ENCODE assay signal across 1 cellular context in genomic region chr10:67917169-67917568, GRCh38.
TF ChIP-seq lines count a peak whose summit lies in the region.

No MANE protein-coding gene starts in this region.

TF ChIP-seq in liver, 16 proteins besides CTCF, POLR2A, EP300 and RAD21:
- no peak for TF ChIP-seq FOXA1 (IDR thresholded peaks at IDR 0.05)
- TF ChIP-seq JUND (IDR thresholded peaks at IDR 0.05), result no peak
- TF ChIP-seq NR2F2 (IDR thresholded peaks at IDR 0.05), result no peak
- peak; percentile 63 for TF ChIP-seq YY1 (IDR thresholded peaks at IDR 0.05)
- TF ChIP-seq, protein P1, sequence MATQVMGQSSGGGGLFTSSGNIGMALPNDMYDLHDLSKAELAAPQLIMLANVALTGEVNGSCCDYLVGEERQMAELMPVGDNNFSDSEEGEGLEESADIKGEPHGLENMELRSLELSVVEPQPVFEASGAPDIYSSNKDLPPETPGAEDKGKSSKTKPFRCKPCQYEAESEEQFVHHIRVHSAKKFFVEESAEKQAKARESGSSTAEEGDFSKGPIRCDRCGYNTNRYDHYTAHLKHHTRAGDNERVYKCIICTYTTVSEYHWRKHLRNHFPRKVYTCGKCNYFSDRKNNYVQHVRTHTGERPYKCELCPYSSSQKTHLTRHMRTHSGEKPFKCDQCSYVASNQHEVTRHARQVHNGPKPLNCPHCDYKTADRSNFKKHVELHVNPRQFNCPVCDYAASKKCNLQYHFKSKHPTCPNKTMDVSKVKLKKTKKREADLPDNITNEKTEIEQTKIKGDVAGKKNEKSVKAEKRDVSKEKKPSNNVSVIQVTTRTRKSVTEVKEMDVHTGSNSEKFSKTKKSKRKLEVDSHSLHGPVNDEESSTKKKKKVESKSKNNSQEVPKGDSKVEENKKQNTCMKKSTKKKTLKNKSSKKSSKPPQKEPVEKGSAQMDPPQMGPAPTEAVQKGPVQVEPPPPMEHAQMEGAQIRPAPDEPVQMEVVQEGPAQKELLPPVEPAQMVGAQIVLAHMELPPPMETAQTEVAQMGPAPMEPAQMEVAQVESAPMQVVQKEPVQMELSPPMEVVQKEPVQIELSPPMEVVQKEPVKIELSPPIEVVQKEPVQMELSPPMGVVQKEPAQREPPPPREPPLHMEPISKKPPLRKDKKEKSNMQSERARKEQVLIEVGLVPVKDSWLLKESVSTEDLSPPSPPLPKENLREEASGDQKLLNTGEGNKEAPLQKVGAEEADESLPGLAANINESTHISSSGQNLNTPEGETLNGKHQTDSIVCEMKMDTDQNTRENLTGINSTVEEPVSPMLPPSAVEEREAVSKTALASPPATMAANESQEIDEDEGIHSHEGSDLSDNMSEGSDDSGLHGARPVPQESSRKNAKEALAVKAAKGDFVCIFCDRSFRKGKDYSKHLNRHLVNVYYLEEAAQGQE (IDR thresholded peaks at IDR 0.05), result no peak
- TF ChIP-seq TAF1 (conservative IDR thresholded peaks at IDR 0.05), result no peak
- peak in 1 of 2 donors; percentile 38 for TF ChIP-seq GABPA (IDR thresholded peaks at IDR 0.05 in 1 of 2, conservative IDR thresholded peaks at IDR 0.05 in 1 of 2)
- TF ChIP-seq HNF4G (IDR thresholded peaks at IDR 0.05), result no peak
- peak; percentile 67 for TF ChIP-seq ZBTB33 (IDR thresholded peaks at IDR 0.05)
- TF ChIP-seq SP1 (IDR thresholded peaks at IDR 0.05), result peak; percentile 31
- TF ChIP-seq, protein P2, sequence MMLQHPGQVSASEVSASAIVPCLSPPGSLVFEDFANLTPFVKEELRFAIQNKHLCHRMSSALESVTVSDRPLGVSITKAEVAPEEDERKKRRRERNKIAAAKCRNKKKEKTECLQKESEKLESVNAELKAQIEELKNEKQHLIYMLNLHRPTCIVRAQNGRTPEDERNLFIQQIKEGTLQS (IDR thresholded peaks at IDR 0.05), result peak; percentile 43
- peak; percentile 37 for TF ChIP-seq FOXA2 (IDR thresholded peaks at IDR 0.05)
- TF ChIP-seq MAX (IDR thresholded peaks at IDR 0.05), result peak; percentile 45
- peak; percentile 57 to 63 for TF ChIP-seq HNF4A (conservative IDR thresholded peaks at IDR 0.05)
- TF ChIP-seq EGR1 (IDR thresholded peaks at IDR 0.05; ENCODE audit: low read depth in 2 of 2), result peak in 1 of 2 donors; percentile 22
- TF ChIP-seq RXRA (IDR thresholded peaks at IDR 0.05), result peak; percentile 37 to 79
